In the genomic region with DNA sequence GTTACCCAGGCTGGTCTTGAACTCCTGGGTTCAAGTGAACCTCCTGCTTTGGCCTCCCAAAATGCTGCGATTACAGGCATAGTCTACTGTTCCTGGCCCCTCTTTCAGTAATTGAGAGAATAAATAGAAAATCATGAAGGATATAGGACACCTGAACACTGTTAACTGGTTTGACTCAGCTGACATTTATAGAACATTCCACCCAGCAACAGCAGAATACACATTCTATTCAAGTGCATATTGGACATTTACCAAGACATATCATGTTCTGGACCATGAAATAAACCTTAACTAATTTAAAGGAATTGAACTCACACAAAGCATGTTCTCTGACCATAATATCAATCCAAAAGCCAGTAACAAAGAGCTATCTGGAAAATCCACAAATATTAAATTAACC, we compare ENCODE assay signal across 24 cellular contexts.
"Had no signal": no experiment of that assay in that cellular context is flagged by ENCODE, and none has a peak within 500 bp of the region (broad histone marks: within the 10 kb centered on the region; RNA-seq: fewer than 3 reads in every experiment).

No MANE protein-coding gene starts in this region.

- H3K27ac Mint-ChIP-seq: activated B cell treated with CpG ODN at 0.5 μM for 24 hours; activated CD4-positive, alpha-beta T cell treated with anti-CD3 and anti-CD28 coated beads, Interleukin-2, amount 10 ng/mL, durations not matched to agents 24 days and 14 days; activated CD8-positive, alpha-beta memory T cell treated with anti-CD3 and anti-CD28 coated beads, Interleukin-2, amount 10 ng/mL, durations not matched to agents 7 days and 5 days; activated naive CD4-positive, alpha-beta T cell treated with anti-CD3 and anti-CD28 coated beads, Interleukin-2, amount 10 ng/mL, durations not matched to agents 7 days and 5 days; activated naive CD8-positive, alpha-beta T cell treated with anti-CD3 and anti-CD28 coated beads for 36 hours; activated T-helper 2 cell treated with anti-CD3 and anti-CD28 coated beads, Interferon-gamma antibody, Interleukin-2, Interleukin-4, amounts not matched to agents 10 μg/mL and 5 μg/mL and 100 μg/mL, durations not matched to agents 14 hours and 24 hours and 36 hours; T-helper 17 cell had no signal

- H3K4me3 Mint-ChIP-seq: activated B cell treated with CpG ODN at 0.5 μM for 24 hours; activated CD4-positive, alpha-beta T cell treated with anti-CD3 and anti-CD28 coated beads, Interleukin-2, amount 10 ng/mL, durations not matched to agents 24 days and 14 days; activated CD8-positive, alpha-beta memory T cell treated with anti-CD3 and anti-CD28 coated beads, Interleukin-2, amount 10 ng/mL, durations not matched to agents 7 days and 5 days; activated naive CD4-positive, alpha-beta T cell treated with anti-CD3 and anti-CD28 coated beads, Interleukin-2, amount 10 ng/mL, durations not matched to agents 7 days and 5 days; activated naive CD8-positive, alpha-beta T cell treated with anti-CD3 and anti-CD28 coated beads for 36 hours; activated T-cell treated with anti-CD3 and anti-CD28 coated beads, Interleukin-2, amount 50 U/mL, for 4 hours; T-helper 17 cell had no signal

- ATAC-seq: activated CD8-positive, alpha-beta memory T cell treated with anti-CD3 and anti-CD28 coated beads, Interleukin-2, amount 10 ng/mL, durations not matched to agents 7 days and 5 days; activated T-cell treated with anti-CD3 and anti-CD28 coated beads, Interleukin-2, amount 50 U/mL, for 4 hours; T-helper 17 cell had no signal

- DNase-seq: activated B cell treated with CpG ODN at 0.5 μM for 24 hours; activated CD4-positive, alpha-beta T cell treated with anti-CD3 and anti-CD28 coated beads for 1 hour; activated CD4-positive, alpha-beta T cell treated with anti-CD3 and anti-CD28 coated beads, Interleukin-2, amount 10 ng/mL, durations not matched to agents 24 days and 14 days; activated CD4-positive, alpha-beta T cell treated with anti-CD3 and anti-CD28 coated beads, Interleukin-2, amount 50 U/mL, for 48 hours; activated CD8-positive, alpha-beta memory T cell treated with anti-CD3 and anti-CD28 coated beads, Interleukin-2, amount 10 ng/mL, durations not matched to agents 7 days and 5 days; activated gamma-delta T cell treated with Interleukin-2 at 50 U/mL for 16 hours; activated naive CD8-positive, alpha-beta T cell treated with anti-CD3 and anti-CD28 coated beads for 36 hours; activated T-cell treated with anti-CD3 and anti-CD28 coated beads, Interleukin-2, amount 50 U/mL, for 4 hours; adrenal gland; anterior cingulate cortex; Kasumi-1; KBM-7; NCI-H1048; NCI-H1417; NCI-H2029; NCI-H2107; NCI-H446; NCI-H524 treated with DMSO at 0.1 percent for 48 hours; NCI-H748 treated with DMSO at 0.1 percent for 48 hours; SIG-M5; T-helper 17 cell; T-helper 9 cell had no signal

- H3K27me3 Mint-ChIP-seq: activated B cell treated with CpG ODN at 0.5 μM for 24 hours; activated CD4-positive, alpha-beta T cell treated with anti-CD3 and anti-CD28 coated beads, Interleukin-2, amount 10 ng/mL, durations not matched to agents 24 days and 14 days; activated naive CD8-positive, alpha-beta T cell treated with anti-CD3 and anti-CD28 coated beads for 36 hours; T-helper 17 cell had no signal

- H3K4me3 ChIP-seq: adrenal gland had no signal
